Comparison of ENCODE assay signal across 1 cellular context in the genomic region with DNA sequence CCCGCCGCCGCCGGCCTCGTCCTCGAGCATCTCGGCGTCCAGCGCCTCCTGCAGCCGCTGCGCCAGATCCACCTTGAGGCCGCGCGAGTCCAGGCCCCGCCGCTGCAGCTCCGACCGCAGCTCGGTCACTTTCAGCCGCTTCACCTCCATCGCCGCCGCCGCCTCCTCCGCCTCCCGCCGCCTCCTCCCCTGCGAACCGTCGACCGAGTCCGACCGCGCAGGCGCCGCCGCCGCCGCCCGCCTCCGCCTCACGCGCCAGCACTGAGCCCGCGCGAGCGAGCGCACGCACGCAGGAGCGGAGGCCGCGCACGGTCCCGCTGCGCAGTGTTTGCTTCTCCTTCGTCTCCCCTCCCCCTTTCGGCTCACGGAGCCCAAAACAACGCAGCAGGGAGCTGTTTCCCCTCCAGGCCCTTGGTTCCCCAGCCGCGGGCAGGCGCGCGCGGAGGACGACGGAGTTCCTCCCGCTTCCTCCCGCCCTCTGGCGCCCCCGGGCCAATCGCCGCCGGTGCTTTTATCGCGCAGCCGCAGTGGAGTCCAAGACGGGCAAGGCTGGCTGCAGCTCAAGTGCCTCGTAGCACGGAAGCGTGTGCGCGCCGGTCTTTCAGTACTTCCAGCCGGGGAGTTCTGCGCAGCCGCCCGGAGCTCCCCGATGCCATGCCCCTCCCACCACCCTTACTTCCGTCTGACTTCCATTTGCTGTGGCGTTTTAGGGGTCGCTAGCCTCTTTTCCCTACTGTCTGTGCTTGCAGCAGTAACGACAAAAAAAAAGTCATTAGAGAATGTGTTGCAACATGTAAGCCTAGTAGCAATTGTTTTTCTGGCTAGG.
TF ChIP-seq lines count a peak whose summit lies in the region.

Gene HNRNPUL2 (minus strand): TSS at position 451 of the 826 bp plus-strand sequence. CDS start 301 bp downstream, at position 150.

TF ChIP-seq in K562, 482 proteins besides CTCF, POLR2A, EP300 and RAD21 (continued from another document and continues in another):
- TF ChIP-seq, protein P1, sequence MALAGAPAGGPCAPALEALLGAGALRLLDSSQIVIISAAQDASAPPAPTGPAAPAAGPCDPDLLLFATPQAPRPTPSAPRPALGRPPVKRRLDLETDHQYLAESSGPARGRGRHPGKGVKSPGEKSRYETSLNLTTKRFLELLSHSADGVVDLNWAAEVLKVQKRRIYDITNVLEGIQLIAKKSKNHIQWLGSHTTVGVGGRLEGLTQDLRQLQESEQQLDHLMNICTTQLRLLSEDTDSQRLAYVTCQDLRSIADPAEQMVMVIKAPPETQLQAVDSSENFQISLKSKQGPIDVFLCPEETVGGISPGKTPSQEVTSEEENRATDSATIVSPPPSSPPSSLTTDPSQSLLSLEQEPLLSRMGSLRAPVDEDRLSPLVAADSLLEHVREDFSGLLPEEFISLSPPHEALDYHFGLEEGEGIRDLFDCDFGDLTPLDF (CRISPR knock-in tag; IDR thresholded peaks at IDR 0.05), result peak; percentile 94
- TF ChIP-seq SRSF3 (IDR thresholded peaks at IDR 0.05; ENCODE audit: insufficient read depth, low read length), result no peak
- no peak for TF ChIP-seq NCOA2 (IDR thresholded peaks at IDR 0.05; ENCODE audit: partially characterized antibody in 2 of 2)
- no peak for TF ChIP-seq MXI1 (IDR thresholded peaks at IDR 0.05; ENCODE audit: low read depth, low read length)
- TF ChIP-seq HDAC8 (tag; IDR thresholded peaks at IDR 0.05), result peak; percentile 61; the same call in 1 of the 2 replicates
- TF ChIP-seq XRCC3 (IDR thresholded peaks at IDR 0.05), result no peak
- peak; percentile 9 for TF ChIP-seq BRD4 (IDR thresholded peaks at IDR 0.05)
- peak; percentile 11; the same call in 1 of the 2 replicates for TF ChIP-seq ZNF263 (CRISPR knock-in tag; IDR thresholded peaks at IDR 0.05; ENCODE audit: borderline replicate concordance)
- peak; percentile 33 for TF ChIP-seq HCFC1 (IDR thresholded peaks at IDR 0.05; ENCODE audit: low read depth, low read length)
- TF ChIP-seq ZNF24 (IDR thresholded peaks at IDR 0.05), result peak; percentile 68
- TF ChIP-seq, protein P2, sequence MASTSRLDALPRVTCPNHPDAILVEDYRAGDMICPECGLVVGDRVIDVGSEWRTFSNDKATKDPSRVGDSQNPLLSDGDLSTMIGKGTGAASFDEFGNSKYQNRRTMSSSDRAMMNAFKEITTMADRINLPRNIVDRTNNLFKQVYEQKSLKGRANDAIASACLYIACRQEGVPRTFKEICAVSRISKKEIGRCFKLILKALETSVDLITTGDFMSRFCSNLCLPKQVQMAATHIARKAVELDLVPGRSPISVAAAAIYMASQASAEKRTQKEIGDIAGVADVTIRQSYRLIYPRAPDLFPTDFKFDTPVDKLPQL (IDR thresholded peaks at IDR 0.05; ENCODE audit: extremely low read depth, insufficient read length), result no peak
- TF ChIP-seq ZBTB34 (CRISPR knock-in tag; IDR thresholded peaks at IDR 0.05), result no peak
- peak; percentile 81 for TF ChIP-seq GABPB1 (CRISPR knock-in tag; IDR thresholded peaks at IDR 0.05)
- TF ChIP-seq FIP1L1 (IDR thresholded peaks at IDR 0.05; ENCODE audit: low read depth, low read length, poor library complexity, severe bottlenecking), result peak; percentile 77
- TF ChIP-seq ATF7 (IDR thresholded peaks at IDR 0.05), result peak; percentile 81
- no peak for TF ChIP-seq SREBF1 (IDR thresholded peaks at IDR 0.05; ENCODE audit: borderline replicate concordance, low read depth, low read length)
- TF ChIP-seq CREM (IDR thresholded peaks at IDR 0.05; ENCODE audit: low read depth), result peak; percentile 52; the same call in 1 of the 2 replicates
- TF ChIP-seq GABPB2 (CRISPR knock-in tag; conservative IDR thresholded peaks at IDR 0.05), result no peak
- TF ChIP-seq, protein P3, sequence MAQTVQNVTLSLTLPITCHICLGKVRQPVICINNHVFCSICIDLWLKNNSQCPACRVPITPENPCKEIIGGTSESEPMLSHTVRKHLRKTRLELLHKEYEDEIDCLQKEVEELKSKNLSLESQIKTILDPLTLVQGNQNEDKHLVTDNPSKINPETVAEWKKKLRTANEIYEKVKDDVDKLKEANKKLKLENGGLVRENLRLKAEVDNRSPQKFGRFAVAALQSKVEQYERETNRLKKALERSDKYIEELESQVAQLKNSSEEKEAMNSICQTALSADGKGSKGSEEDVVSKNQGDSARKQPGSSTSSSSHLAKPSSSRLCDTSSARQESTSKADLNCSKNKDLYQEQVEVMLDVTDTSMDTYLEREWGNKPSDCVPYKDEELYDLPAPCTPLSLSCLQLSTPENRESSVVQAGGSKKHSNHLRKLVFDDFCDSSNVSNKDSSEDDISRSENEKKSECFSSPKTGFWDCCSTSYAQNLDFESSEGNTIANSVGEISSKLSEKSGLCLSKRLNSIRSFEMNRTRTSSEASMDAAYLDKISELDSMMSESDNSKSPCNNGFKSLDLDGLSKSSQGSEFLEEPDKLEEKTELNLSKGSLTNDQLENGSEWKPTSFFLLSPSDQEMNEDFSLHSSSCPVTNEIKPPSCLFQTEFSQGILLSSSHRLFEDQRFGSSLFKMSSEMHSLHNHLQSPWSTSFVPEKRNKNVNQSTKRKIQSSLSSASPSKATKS (CRISPR knock-in tag; IDR thresholded peaks at IDR 0.05), result no peak
- TF ChIP-seq PTTG1 (tag; IDR thresholded peaks at IDR 0.05; ENCODE audit: low read depth), result no peak
- peak; percentile 83 for TF ChIP-seq SIN3B (IDR thresholded peaks at IDR 0.05; ENCODE audit: low read depth)
- TF ChIP-seq THAP12 (CRISPR knock-in tag; IDR thresholded peaks at IDR 0.05), result peak; percentile 61
- peak; percentile 76; the same call in 1 of the 2 replicates for TF ChIP-seq KAT7 (CRISPR knock-in tag; IDR thresholded peaks at IDR 0.05; ENCODE audit: borderline replicate concordance)
- no peak for TF ChIP-seq HNRNPH1 (optimal IDR thresholded peaks at IDR 0.05; ENCODE audit: low read depth, low read length)
- TF ChIP-seq ZNF134 (CRISPR knock-in tag; conservative IDR thresholded peaks at IDR 0.05), result no peak
- TF ChIP-seq MGA (IDR thresholded peaks at IDR 0.05), result peak; percentile 97
- TF ChIP-seq ZNF589 (CRISPR knock-in tag; IDR thresholded peaks at IDR 0.05; ENCODE audit: low read depth), result no peak; the same call in 1 of the 2 replicates
- TF ChIP-seq ZNF280A (IDR thresholded peaks at IDR 0.05; ENCODE audit: low read depth, partially characterized antibody), result no peak
- peak; percentile 90 for TF ChIP-seq ZFX (CRISPR knock-in tag; IDR thresholded peaks at IDR 0.05)
- no peak for TF ChIP-seq ZZZ3 (IDR thresholded peaks at IDR 0.05)
- no peak for TF ChIP-seq EZH2 (IDR thresholded peaks at IDR 0.05; ENCODE audit: borderline replicate concordance, low read depth, low read length)
- TF ChIP-seq ESRRB (CRISPR knock-in tag; IDR thresholded peaks at IDR 0.05; ENCODE audit: borderline replicate concordance), result no peak
- no peak for TF ChIP-seq HMG20B (CRISPR knock-in tag; IDR thresholded peaks at IDR 0.05)
- no peak for TF ChIP-seq U2AF1 (optimal IDR thresholded peaks at IDR 0.05; ENCODE audit: low read depth, low read length)
- no peak for TF ChIP-seq PTBP1 (IDR thresholded peaks at IDR 0.05; ENCODE audit: low read depth, low read length)
- peak; percentile 30; the same call in 1 of the 2 replicates for TF ChIP-seq KLF1 (tag; IDR thresholded peaks at IDR 0.05)
- no peak for TF ChIP-seq SRSF1 (IDR thresholded peaks at IDR 0.05; ENCODE audit: low read depth, low read length)
